Comparison of ENCODE assay signal across 8 cellular contexts in the genomic region with DNA sequence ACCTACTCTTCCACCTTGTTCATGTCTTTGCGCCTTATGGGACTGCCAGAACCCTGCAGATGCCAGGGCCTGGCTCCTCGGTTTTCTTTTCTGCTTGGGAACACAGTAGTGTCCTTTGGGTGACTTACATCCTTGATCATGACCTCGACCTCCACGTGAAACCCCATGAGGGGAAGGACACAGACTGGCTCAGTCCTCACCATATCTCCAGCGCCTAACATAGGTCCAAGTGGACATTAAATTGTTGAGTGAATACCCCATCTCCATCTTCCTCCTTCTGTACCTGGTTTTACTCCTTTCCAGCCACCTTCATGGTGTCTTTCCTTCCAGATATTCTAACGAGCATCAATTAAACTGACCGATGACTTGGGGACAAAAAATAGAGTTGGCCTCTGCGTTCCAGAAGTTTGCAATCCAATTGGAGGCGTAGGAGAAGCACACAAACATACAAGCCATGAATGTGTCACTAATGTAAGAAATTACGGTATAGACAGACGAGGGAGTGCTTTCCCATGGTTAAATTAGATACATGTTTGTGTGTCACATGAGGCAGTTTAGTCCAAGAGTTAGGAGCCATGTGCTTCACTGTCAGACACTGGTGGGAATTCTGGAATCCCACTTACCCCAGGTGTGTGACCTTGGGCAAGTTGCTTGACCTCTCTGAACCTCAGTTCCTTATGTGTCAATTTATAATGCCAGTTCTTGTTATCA. TPM values are rescaled to one million over a fixed set of nuclear protein-coding genes. Genes with fewer than 3 reads are reported as not detected.
DNase-seq lines count a peak whose midpoint lies in the region; ATAC-seq and TF ChIP-seq lines count a peak whose summit lies in the region.

No MANE protein-coding gene starts in this region.

- H3K4me3 ChIP-seq in GM08714 (ENCODE audit: low read length) = peak overlapping the region; percentile 89; the same call in 1 of the 2 replicates
- H3K4me3 ChIP-seq in Peyer's patch = peak overlapping the region; percentile 81 to 90 (median 85)
- peak overlapping the region; percentile 83 for H3K4me3 ChIP-seq in parathyroid adenoma (ENCODE audit: low read depth, low read length)

- H3K79me2 ChIP-seq in parathyroid adenoma = peaks cover 15% of the 10 kb centered on the region

- H3K9me3 ChIP-seq in Peyer's patch = no peaks in the 10 kb centered on the region
- no peaks in the 10 kb centered on the region for H3K9me3 ChIP-seq in parathyroid adenoma (ENCODE audit: control insufficient read depth, low read length)

- H2AFZ ChIP-seq in parathyroid adenoma = peak overlapping the region; percentile 95

- H3K36me3 ChIP-seq in Peyer's patch (no peaks in the 10 kb centered on the region), parathyroid adenoma (ENCODE audit: control insufficient read depth, insufficient read depth, low read length) (no peaks in the 10 kb centered on the region)

- H3K4me1 ChIP-seq in Peyer's patch (peaks cover 0 to 34% (median 2%) of the 10 kb centered on the region in 4 donors), parathyroid adenoma (peaks cover 5% of the 10 kb centered on the region)

- H3K27me3 ChIP-seq in Peyer's patch (no peaks in the 10 kb centered on the region), parathyroid adenoma (ENCODE audit: control insufficient read depth, insufficient read depth, low read length) (no peaks in the 10 kb centered on the region)

- H3K9ac ChIP-seq in parathyroid adenoma = peak overlapping the region; percentile 21

- TF ChIP-seq CTCF in Peyer's patch (IDR thresholded peaks at IDR 0.05) (no peak), parathyroid adenoma (IDR thresholded peaks at IDR 0.05) (no peak)

- ATAC-seq in esophagus mucosa (peak; percentile 4), GM21737 (IDR thresholded peaks at IDR 0.05; ENCODE audit: unreplicated experiment) (no peak), HG02884 (IDR thresholded peaks at IDR 0.05; ENCODE audit: unreplicated experiment) (no peak), GM19351 (IDR thresholded peaks at IDR 0.05; ENCODE audit: unreplicated experiment) (no peak), HG02759 (IDR thresholded peaks at IDR 0.05; ENCODE audit: unreplicated experiment) (no peak)

- peak overlapping the region; percentile 86 for H3K4me2 ChIP-seq in parathyroid adenoma (ENCODE audit: low read length)

- H3K27ac ChIP-seq in Peyer's patch (peak overlapping the region; percentile 89 to 95 (median 94)), parathyroid adenoma (peak overlapping the region; percentile 80)

- DNase-seq in Peyer's patch = no peak

- no peak for TF ChIP-seq POLR2A in Peyer's patch (IDR thresholded peaks at IDR 0.05)

RNA-seq across cellular contexts. Expression of a gene that starts 0.9 kb away (rescaled TPM):
- total RNA-seq in Peyer's patch (100 to 1,000 TPM in 3 of 4 donors, 10 to 100 TPM in 1; 76.0 to 176 (median 102) TPM), esophagus mucosa (41.5 TPM)
